8 cellular contexts compared by ENCODE assay signal in genomic region chr4:78058591-78059523, GRCh38. TPM values are rescaled to one million over a fixed set of nuclear protein-coding genes. Genes with fewer than 3 reads are reported as not detected.
A peak's percentile ranks its signal among the peaks of the same experiment; 100 is the strongest.
DNase-seq lines count a peak whose midpoint lies in the region; ATAC-seq and TF ChIP-seq lines count a peak whose summit lies in the region.

No MANE protein-coding gene starts in this region.

- no peaks in the 10 kb centered on the region for H3K79me2 ChIP-seq in fibroblast of lung (ENCODE audit: control insufficient read depth, insufficient read depth, low read length)

- CTCF ChIA-PET in naive thymus-derived CD4-positive, alpha-beta T cell (lab: Charles Lee): interaction anchor here (0.7 to 1.6 kb wide), 3 partner anchors 12 to 544 kb away, joined by 3 to 5 read pairs (median 3); no protein-coding TSS in a partner anchor

- no peak overlapping the region for H3K27ac ChIP-seq in WERI-Rb-1
- no peak overlapping the region for H3K27ac ChIP-seq in fibroblast of lung (ENCODE audit: insufficient read depth, low read length)
- no peak overlapping the region for H3K27ac ChIP-seq in naive thymus-derived CD4-positive, alpha-beta T cell (ENCODE audit: low read depth, low read length)

- H3K4me2 ChIP-seq in fibroblast of lung (ENCODE audit: extremely low read depth, insufficient read depth, low read length): peak overlapping the region; percentile 99

- peaks cover 72 to 83% (median 76%) of the 10 kb centered on the region in 5 donors for H3K27me3 Mint-ChIP-seq in naive thymus-derived CD4-positive, alpha-beta T cell

- H2AFZ ChIP-seq in fibroblast of lung (ENCODE audit: low read length): peak overlapping the region; percentile 68

- no peak for ATAC-seq in naive thymus-derived CD4-positive, alpha-beta T cell
- ATAC-seq in GM21619 (IDR thresholded peaks at IDR 0.05; ENCODE audit: unreplicated experiment): no peak
- ATAC-seq in GM21390 (IDR thresholded peaks at IDR 0.05; ENCODE audit: unreplicated experiment): no peak
- ATAC-seq in GM18868 (IDR thresholded peaks at IDR 0.05; ENCODE audit: unreplicated experiment): no peak

- DNase-seq in DMS153 treated with DMSO at 0.1 percent for 48 hours (lab: John Stamatoyannopoulos, UW; ENCODE audit: unreplicated experiment) (peak; percentile 49), WERI-Rb-1 (peak; percentile 59), fibroblast of lung (ENCODE audit: low read depth in 2 of 2) (peak; percentile 17 to 45)
- no peak for DNase-seq in Jurkat, Clone E6-1 (ENCODE audit: low read depth, low spot score)
- peak in 2 of 9 donors; percentile 1 to 24 for DNase-seq in naive thymus-derived CD4-positive, alpha-beta T cell

- H3K9me3 ChIP-seq in WERI-Rb-1 (ENCODE audit: severe bottlenecking) (no peaks in the 10 kb centered on the region), fibroblast of lung (ENCODE audit: control insufficient read depth, insufficient read depth, low read depth, low read length) (no peaks in the 10 kb centered on the region)
- H3K9me3 ChIP-seq in naive thymus-derived CD4-positive, alpha-beta T cell (ENCODE audit: control insufficient read depth in 2 of 3, low read length in 3 of 3): no peaks in the 10 kb centered on the region

- H3K27me3 ChIP-seq in WERI-Rb-1 (ENCODE audit: insufficient read depth, low read depth, severe bottlenecking) (peaks cover 51% of the 10 kb centered on the region), fibroblast of lung (ENCODE audit: control insufficient read depth, insufficient read depth, low read length) (peaks cover 29% of the 10 kb centered on the region)
- peaks cover 6 to 18% of the 10 kb centered on the region in 2 donors for H3K27me3 ChIP-seq in naive thymus-derived CD4-positive, alpha-beta T cell (ENCODE audit: control insufficient read depth in 2 of 2, insufficient read depth in 2 of 2, low read length in 2 of 2)

- no peaks in the 10 kb centered on the region for H4K20me1 ChIP-seq in fibroblast of lung (ENCODE audit: control insufficient read depth, extremely low read depth, insufficient read depth, low read length)

- H3K4me3 Mint-ChIP-seq in naive thymus-derived CD4-positive, alpha-beta T cell: peak overlapping the region; percentile 84 to 96 (median 86)

- H3K27ac Mint-ChIP-seq in naive thymus-derived CD4-positive, alpha-beta T cell: peak overlapping the region in 1 of 9 donors; percentile 32

- TF ChIP-seq CTCF in WERI-Rb-1 (IDR thresholded peaks at IDR 0.05; ENCODE audit: low read depth, low read length) (no peak), fibroblast of lung (conservative IDR thresholded peaks at IDR 0.05 in 1 of 2, IDR thresholded peaks at IDR 0.05 in 1 of 2; ENCODE audit: low read depth in 1 of 2, low read length in 2 of 2) (no peak)

- POLR2A ChIA-PET in naive thymus-derived CD4-positive, alpha-beta T cell (lab: Charles Lee): no interaction called here

- H3K4me1 ChIP-seq in fibroblast of lung (ENCODE audit: control insufficient read depth, extremely low read depth, insufficient read depth, low read length): peaks cover 3% of the 10 kb centered on the region
- H3K4me1 ChIP-seq in naive thymus-derived CD4-positive, alpha-beta T cell (ENCODE audit: control insufficient read depth in 2 of 2, insufficient read depth in 2 of 2, low read length in 2 of 2): peaks cover 10 to 14% of the 10 kb centered on the region in 2 donors

- no peak overlapping the region for H3K9ac ChIP-seq in fibroblast of lung (ENCODE audit: insufficient read depth, low read length)

- H3K4me3 ChIP-seq in Jurkat, Clone E6-1 (ENCODE audit: low read length): peak overlapping the region; percentile 18
- H3K4me3 ChIP-seq in WERI-Rb-1 (ENCODE audit: low read depth, low read length) (peak overlapping the region; percentile 35), fibroblast of lung (replicated peaks in 1 of 4; ENCODE audit: control extremely low read depth in 1 of 4, insufficient read depth in 1 of 4, low read depth in 3 of 4, low read length in 4 of 4) (peak overlapping the region; percentile 55 to 63 (median 62))
- peak overlapping the region; percentile 57 for H3K4me3 ChIP-seq in naive thymus-derived CD4-positive, alpha-beta T cell (ENCODE audit: low read length)

- H3K36me3 Mint-ChIP-seq in naive thymus-derived CD4-positive, alpha-beta T cell: no peaks in the 10 kb centered on the region

- H3K4me1 Mint-ChIP-seq in naive thymus-derived CD4-positive, alpha-beta T cell: peaks cover 24 to 33% (median 26%) of the 10 kb centered on the region in 7 donors

- H3K9me3 Mint-ChIP-seq in naive thymus-derived CD4-positive, alpha-beta T cell: peaks cover 0 to 3% (median 0%) of the 10 kb centered on the region in 11 donors

- intact Hi-C loops in naive thymus-derived CD4-positive, alpha-beta T cell (cut with micrococcal nuclease): loop anchor here (5.0 to 10.0 kb wide), 3 partner anchors 458 to 806 kb away; no protein-coding TSS in a partner anchor

- H3K36me3 ChIP-seq in WERI-Rb-1: no peaks in the 10 kb centered on the region
- H3K36me3 ChIP-seq in fibroblast of lung (ENCODE audit: control insufficient read depth, insufficient read depth, low read length): no peaks in the 10 kb centered on the region
- no peaks in the 10 kb centered on the region for H3K36me3 ChIP-seq in naive thymus-derived CD4-positive, alpha-beta T cell (ENCODE audit: control insufficient read depth in 2 of 3, insufficient read depth in 3 of 3, low read length in 3 of 3)

RNA-seq across cellular contexts. Expression of gene FRAS1, which starts 1.7 kb away (rescaled TPM):
- polyA plus RNA-seq in Jurkat, Clone E6-1 (2012; ENCODE audit: insufficient read depth, insufficient read length): 0.07 TPM
- 0.66 and 1.8 TPM in 2 replicates for total RNA-seq in fibroblast of lung
- polyA plus RNA-seq in fibroblast of lung: 0.30 and 0.76 TPM in 2 replicates
- 0.20 and 0.62 TPM in 2 replicates for polyA plus RNA-seq in fibroblast of lung (2012)
- polyA minus RNA-seq in fibroblast of lung (ENCODE audit: low replicate concordance): 2.0 and 9.1 TPM in 2 replicates
- total RNA-seq in naive thymus-derived CD4-positive, alpha-beta T cell: under 1 TPM in 1 of 5 experiments, not detected in 4; 0.02 TPM
- not detected for polyA plus RNA-seq in naive thymus-derived CD4-positive, alpha-beta T cell
